In genomic region chr13:99656092-99656745, GRCh38 we compare ENCODE assay signal across 8 cellular contexts. TPM values are rescaled to one million over a fixed set of nuclear protein-coding genes. Genes with fewer than 3 reads are reported as not detected.
A peak's percentile ranks its signal among the peaks of the same experiment; 100 is the strongest.
DNase-seq lines count a peak whose midpoint lies in the region; ATAC-seq, FAIRE-seq and TF ChIP-seq lines count a peak whose summit lies in the region.

No MANE protein-coding gene starts in this region.

- no peaks in the 10 kb centered on the region for H3K4me1 ChIP-seq in breast epithelium

- ATAC-seq in HG03108 (IDR thresholded peaks at IDR 0.05; ENCODE audit: unreplicated experiment) (peak; percentile 51), GM18517 (IDR thresholded peaks at IDR 0.05; ENCODE audit: unreplicated experiment) (no peak)

- H3K27ac ChIP-seq in breast epithelium: no peak overlapping the region

- intact Hi-C loops in breast epithelium (cut with DNase I; ENCODE audit: low total_unique reads): loop anchor here (10.0 kb wide), 1 partner anchor 599 kb away; no protein-coding TSS in a partner anchor

- no peaks in the 10 kb centered on the region for H3K27me3 ChIP-seq in breast epithelium

- H3K36me3 ChIP-seq in breast epithelium: no peaks in the 10 kb centered on the region

- TF ChIP-seq POLR2A in breast epithelium (IDR thresholded peaks at IDR 0.05): no peak

- FAIRE-seq in GM18507 (lab: Jason Lieb, UNC): peak; percentile 83

- H3K9me3 ChIP-seq in breast epithelium: no peaks in the 10 kb centered on the region

- H3K4me3 ChIP-seq in WI38 (ENCODE audit: low read depth, low read length) (no peak overlapping the region), breast epithelium (no peak overlapping the region)

- TF ChIP-seq CTCF in WI38 (IDR thresholded peaks at IDR 0.05; ENCODE audit: low read depth, low read length) (peak; percentile 92), breast epithelium (IDR thresholded peaks at IDR 0.05) (peak; percentile 69 to 91 (median 85))

- peak; percentile 57 for DNase-seq in GM18507 (ENCODE audit: extremely low spot score, insufficient read length, low read depth)
- peak; percentile 78 for DNase-seq in NCI-H2171 (lab: John Stamatoyannopoulos, UW)
- peak; percentile 68 to 72 for DNase-seq in breast epithelium (ENCODE audit: low spot score in 2 of 2)
- DNase-seq in inferior parietal cortex (ENCODE audit: extremely low spot score): peak; percentile 89
- DNase-seq in stimulated activated CD4-positive, alpha-beta T cell treated with anti-CD3 and anti-CD28 coated beads, Interleukin-1b, Interleukin-23, amount 100 ng/mL, for 1 hour (ENCODE audit: low read depth in 2 of 2): peak; percentile 61 to 73

RNA-seq across cellular contexts. Expression of gene CLYBL, which starts 49.7 kb away (rescaled TPM):
- total RNA-seq in breast epithelium: 1 to 10 TPM; 5.1 to 8.2 (median 5.1) TPM
